ENCODE assay signal across 20 cellular contexts in the genomic region with DNA sequence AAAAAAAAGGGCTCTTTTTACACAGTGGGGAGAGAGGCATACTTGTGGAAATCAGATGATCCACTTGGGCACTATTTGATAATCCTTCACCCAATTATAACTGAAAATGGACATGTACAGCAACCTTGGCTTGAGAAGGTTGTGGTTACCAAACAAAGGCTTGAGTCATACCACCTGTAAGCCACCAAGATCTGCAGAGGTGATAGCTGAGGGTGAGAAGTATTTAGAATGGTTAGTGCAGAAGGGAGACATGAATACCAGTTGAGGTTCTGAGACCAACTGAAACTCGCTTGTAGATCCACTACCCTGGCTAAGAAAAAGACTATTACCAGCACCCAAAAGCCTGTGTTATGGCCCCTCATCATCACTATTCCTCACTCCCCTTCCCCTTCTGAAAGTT.
"Had no signal": no experiment of that assay in that cellular context is flagged by ENCODE, and none has a peak within 500 bp of the region (broad histone marks: within the 10 kb centered on the region; RNA-seq: fewer than 3 reads in every experiment).

No MANE protein-coding gene starts in this region.

- H3K9me3 ChIP-seq: SK-N-SH had no signal

- H3K4me1 Mint-ChIP-seq: T-cell had no signal

- H3K36me3 Mint-ChIP-seq: T-cell had no signal

- H3K27me3 Mint-ChIP-seq: T-cell had no signal

- ATAC-seq: Panc1, T-cell had no signal

- H3K27ac ChIP-seq: HL-60, RWPE1 had no signal

- H3K4me3 Mint-ChIP-seq: T-cell had no signal

- H3K9me2 ChIP-seq: SK-N-SH had no signal

- H3K27ac Mint-ChIP-seq: T-cell had no signal

- H3K9ac ChIP-seq: SK-N-SH had no signal

- DNase-seq: KBM-7, NCI-H1092, NCI-H1105 treated with DMSO at 0.1 percent for 48 hours, NCI-H1417 treated with DMSO at 0.1 percent for 48 hours, NCI-H146, NCI-H1694 treated with DMSO at 0.1 percent for 48 hours, NCI-H1930, NCI-H2081, NCI-H2107, NCI-H2227 treated with DMSO at 0.1 percent for 48 hours, NCI-H524, NCI-H526 treated with DMSO at 0.1 percent for 48 hours, NCI-H748 treated with DMSO at 0.1 percent for 48 hours, SHP77, SK-N-SH, SW 1271, T-cell had no signal

- H3K4me2 ChIP-seq: SK-N-SH had no signal
